In genomic region chr12:120126635-120127005, GRCh38 we compare ENCODE assay signal across 10 cellular contexts. TPM values are rescaled to one million over a fixed set of nuclear protein-coding genes. Genes with fewer than 3 reads are reported as not detected.
DNase-seq lines count a peak whose midpoint lies in the region; ATAC-seq and TF ChIP-seq lines count a peak whose summit lies in the region.
"Had no signal": no experiment of that assay in that cellular context is flagged by ENCODE, and none has a peak within 500 bp of the region (broad histone marks: within the 10 kb centered on the region; RNA-seq: fewer than 3 reads in every experiment).

No MANE protein-coding gene starts in this region.

- WGBS in endodermal cell (ENCODE audit: insufficient coverage in 1 of 2, insufficient read length in 1 of 2), 2 experiments, result 80 to 89% methylated on average over 1 to 2 of the region's 2 CpGs

- H3K27me3 ChIP-seq in endodermal cell (ENCODE audit: control insufficient read depth, insufficient read depth, low read length, poor library complexity, severe bottlenecking) (no peaks in the 10 kb centered on the region), neutrophil (no peaks in the 10 kb centered on the region)

- no peak overlapping the region for H3K9ac ChIP-seq in endodermal cell (ENCODE audit: extremely low read depth, low read length, poor library complexity, severe bottlenecking)

- H3K9me3 Mint-ChIP-seq in CD14-positive monocyte (peaks cover 0 to 2% (median 0%) of the 10 kb centered on the region in 7 donors), endodermal cell (no peaks in the 10 kb centered on the region)
- H3K9me3 Mint-ChIP-seq: T-cell had no signal

- ATAC-seq in HG03175 (IDR thresholded peaks at IDR 0.05; ENCODE audit: unreplicated experiment), result no peak
- ATAC-seq: T-cell had no signal

- peaks cover 61% of the 10 kb centered on the region for H3K36me3 ChIP-seq in endodermal cell (ENCODE audit: control insufficient read depth, insufficient read depth, low read length)
- peaks cover 38% of the 10 kb centered on the region for H3K36me3 ChIP-seq in neutrophil

- H3K4me3 ChIP-seq in endodermal cell (ENCODE audit: low read length) (no peak overlapping the region), neutrophil (ENCODE audit: low read depth in 1 of 2, low read length in 1 of 2) (no peak overlapping the region)

- H3K27me3 Mint-ChIP-seq in CD14-positive monocyte (ENCODE audit: low read depth in 3 of 3), result peaks cover 0 to 4% (median 0%) of the 10 kb centered on the region in 3 donors
- no peaks in the 10 kb centered on the region for H3K27me3 Mint-ChIP-seq in endodermal cell (ENCODE audit: insufficient read depth)
- H3K27me3 Mint-ChIP-seq: T-cell had no signal

- TF ChIP-seq CTCF in CD14-positive monocyte (IDR thresholded peaks at IDR 0.05) (no peak), endodermal cell (conservative IDR thresholded peaks at IDR 0.05) (no peak), neutrophil (IDR thresholded peaks at IDR 0.05) (no peak)

- peak overlapping the region; percentile 86 to 97 (median 91) for H3K27ac Mint-ChIP-seq in CD14-positive monocyte
- H3K27ac Mint-ChIP-seq in endodermal cell, result no peak overlapping the region

- H3K9me3 ChIP-seq in endodermal cell (ENCODE audit: control insufficient read depth, low read length) (no peaks in the 10 kb centered on the region), neutrophil (no peaks in the 10 kb centered on the region)

- peaks cover 48 to 56% of the 10 kb centered on the region in 2 donors for H3K36me3 Mint-ChIP-seq in CD14-positive monocyte
- H3K36me3 Mint-ChIP-seq in endodermal cell (ENCODE audit: low read depth), result peaks cover 58% of the 10 kb centered on the region

- H3K27ac ChIP-seq in endodermal cell (ENCODE audit: low read depth, low read length) (peak overlapping the region; percentile 26), neutrophil (peak overlapping the region; percentile 73)

- intact Hi-C loops in CD14-positive monocyte (cut with micrococcal nuclease), result loop anchor here in 1 of 2 donors (2.0 kb wide), 1 partner anchor 74 kb away; the partner anchor contains the start of gene RPLP0

- H3K4me1 Mint-ChIP-seq in CD14-positive monocyte (peaks cover 40% of the 10 kb centered on the region), endodermal cell (peaks cover 11% of the 10 kb centered on the region)

- H3K4me1 ChIP-seq in endodermal cell (ENCODE audit: control insufficient read depth, insufficient read depth, low read length), result peaks cover 6% of the 10 kb centered on the region
- peaks cover 20% of the 10 kb centered on the region in 2 experiments for H3K4me1 ChIP-seq in neutrophil (ENCODE audit: control insufficient read depth in 1 of 2, insufficient read depth in 1 of 2, low read depth in 1 of 2, low read length in 1 of 2)

- peak overlapping the region in 1 of 2 donors; percentile 70 for H3K4me3 Mint-ChIP-seq in CD14-positive monocyte
- H3K4me3 Mint-ChIP-seq in endodermal cell, result no peak overlapping the region
- H3K4me3 Mint-ChIP-seq: T-cell had no signal

- DNase-seq in CD14-positive monocyte (ENCODE audit: low spot score) (peak; percentile 83), NOMO-1 (lab: John Stamatoyannopoulos, UW; ENCODE audit: unreplicated experiment in 2 of 2) (peak; percentile 87 to 89), endodermal cell (no peak), islet precursor cell (no peak), OCI-M1 (lab: John Stamatoyannopoulos, UW) (no peak), NCI-H345 (lab: John Stamatoyannopoulos, UW) (no peak)
- DNase-seq: NCI-H2029 treated with DMSO at 0.1 percent for 48 hours had no signal

RNA-seq across cellular contexts. Expression of gene RAB35, which starts 10.1 kb away (rescaled TPM):
- polyA plus RNA-seq in CD14-positive monocyte, result 10 to 100 TPM; 20.4 to 21.6 TPM
- 10 to 100 TPM; 32.4 to 36.6 TPM for total RNA-seq in endodermal cell
- 25.7 TPM for polyA plus RNA-seq in endodermal cell (2013, experiment 1 of 2)
- 28.0 TPM for polyA plus RNA-seq in endodermal cell (2013, experiment 2 of 2)

Comparison
In these comparisons a context has a peak if more than half of its experiments do, and no peak if none do; other contexts are left out.
1. DNase-seq: peak in CD14-positive monocyte (single experiment) and NOMO-1 (2 of 2); none in endodermal cell (single experiment), islet precursor cell (single experiment), OCI-M1 (single experiment) and NCI-H345 (single experiment).